Comparison of ENCODE assay signal across 11 cellular contexts in genomic region chr11:118834428-118835028, GRCh38. TPM values are rescaled to one million over a fixed set of nuclear protein-coding genes. Genes with fewer than 3 reads are reported as not detected.
A peak's percentile ranks its signal among the peaks of the same experiment; 100 is the strongest.
DNase-seq lines count a peak whose midpoint lies in the region; ATAC-seq and TF ChIP-seq lines count a peak whose summit lies in the region.
"Had no signal": no experiment of that assay in that cellular context is flagged by ENCODE, and none has a peak within 500 bp of the region (broad histone marks: within the 10 kb centered on the region; RNA-seq: fewer than 3 reads in every experiment).

No MANE protein-coding gene starts in this region.

- WGBS in mammary epithelial cell (ENCODE audit: low coverage, missing lambda C conversion rate): 58% methylated on average over 6 of the region's 6 CpGs

- H3K36me3 Mint-ChIP-seq in MCF 10A (ENCODE audit: insufficient read depth, unreplicated experiment) (peaks cover 9% of the 10 kb centered on the region), T-helper 17 cell (ENCODE audit: low read depth) (no peaks in the 10 kb centered on the region), type B pancreatic cell (no peaks in the 10 kb centered on the region)

- no peak overlapping the region for H3K9ac ChIP-seq in mammary epithelial cell (ENCODE audit: insufficient read depth, low read length)

- DNase-seq in mammary epithelial cell (no peak), MCF 10A (ENCODE audit: unreplicated experiment) (no peak), T-helper 17 cell (no peak), iris pigment epithelial cell (ENCODE audit: low read depth) (peak; percentile 66), NCI-H2081 treated with DMSO at 0.1 percent for 48 hours (lab: John Stamatoyannopoulos, UW) (no peak), type B pancreatic cell (ENCODE audit: extremely low spot score, unreplicated experiment) (no peak)
- DNase-seq: hippocampal formation had no signal

- H4K20me1 ChIP-seq in mammary epithelial cell (ENCODE audit: insufficient read depth, low read length): no peaks in the 10 kb centered on the region

- no peaks in the 10 kb centered on the region for H3K36me3 ChIP-seq in mammary epithelial cell (ENCODE audit: insufficient read depth, low read length)

- no peak overlapping the region for H3K27ac ChIP-seq in mammary epithelial cell (ENCODE audit: insufficient read depth, low read depth, low read length)

- H3K4me1 Mint-ChIP-seq in MCF 10A (ENCODE audit: insufficient read depth, unreplicated experiment) (peaks cover 7% of the 10 kb centered on the region), T-helper 17 cell (peaks cover 8% of the 10 kb centered on the region), type B pancreatic cell (ENCODE audit: unreplicated experiment) (no peaks in the 10 kb centered on the region)

- no peak overlapping the region for H3K27ac Mint-ChIP-seq in MCF 10A (ENCODE audit: low read depth, unreplicated experiment)
- H3K27ac Mint-ChIP-seq in T-helper 17 cell: peak overlapping the region; percentile 79
- H3K27ac Mint-ChIP-seq in type B pancreatic cell: no peak overlapping the region
- H3K27ac Mint-ChIP-seq: dendritic cell treated with granulocyte-macrophage colony-stimulating factor and Interleukin-4, amounts not matched to agents 40 ng/mL and 50 ng/mL, for 4 days had no signal

- no peak overlapping the region for H3K4me3 ChIP-seq in mammary epithelial cell (replicated peaks in 1 of 3; ENCODE audit: insufficient read depth in 1 of 3, low read depth in 2 of 3, low read length in 3 of 3)

- H3K27me3 ChIP-seq in mammary epithelial cell (ENCODE audit: insufficient read depth, low read length): no peaks in the 10 kb centered on the region

- CTCF ChIA-PET in mammary epithelial cell (lab: Charles Lee; ENCODE audit: low non-redundant PET): no interaction called here
- CTCF ChIA-PET in MCF 10A (lab: Yijun Ruan, JAX): interaction anchor here (0.6 kb wide), 1 partner anchor 11 kb away, joined by 5 read pairs; no protein-coding TSS in a partner anchor

- BruUV-seq in mammary epithelial cell (replicated peaks; lab: Mats Ljungman, UMichigan) (no TSS peak), MCF 10A (replicated peaks; lab: Mats Ljungman, UMichigan) (no TSS peak)

- dilution Hi-C loops in mammary epithelial cell (cut with HindIII; ENCODE audit: low sequenced_read_pairs): no loop called here

- peak overlapping the region; percentile 21 for H2AFZ ChIP-seq in mammary epithelial cell (ENCODE audit: low read depth, low read length)

- H3K4me2 ChIP-seq in mammary epithelial cell (ENCODE audit: insufficient read depth, low read depth, low read length): no peak overlapping the region

- POLR2A ChIA-PET in MCF 10A (lab: Yijun Ruan, JAX): interaction anchor here (0.6 to 2.1 kb wide), 7 partner anchors 10 to 222 kb away, joined by 3 to 10 read pairs (median 3); partner anchors contain the start of gene HYOU1

- H3K4me3 Mint-ChIP-seq in MCF 10A (ENCODE audit: unreplicated experiment): no peak overlapping the region
- H3K4me3 Mint-ChIP-seq in T-helper 17 cell: peak overlapping the region; percentile 65
- H3K4me3 Mint-ChIP-seq in type B pancreatic cell: no peak overlapping the region
- H3K4me3 Mint-ChIP-seq: dendritic cell treated with granulocyte-macrophage colony-stimulating factor and Interleukin-4, amounts not matched to agents 40 ng/mL and 50 ng/mL, for 4 days had no signal

- intact Hi-C loops in mammary epithelial cell (cut with micrococcal nuclease): no loop called here
- intact Hi-C loops in MCF 10A (cut with micrococcal nuclease): no loop called here

- H3K4me1 ChIP-seq in mammary epithelial cell (ENCODE audit: insufficient read depth, low read length): no peaks in the 10 kb centered on the region

- no peak for TF ChIP-seq CTCF in mammary epithelial cell (conservative IDR thresholded peaks at IDR 0.05 in 1 of 2, IDR thresholded peaks at IDR 0.05 in 1 of 2; ENCODE audit: extremely low read depth in 1 of 2, insufficient read depth in 1 of 2, low read depth in 1 of 2, low read length in 2 of 2)
- no peak for TF ChIP-seq CTCF in MCF 10A (IDR thresholded peaks at IDR 0.05; ENCODE audit: unreplicated experiment)
- no peak for TF ChIP-seq CTCF in type B pancreatic cell (conservative IDR thresholded peaks at IDR 0.05)

- no peaks in the 10 kb centered on the region for H3K9me3 ChIP-seq in mammary epithelial cell (replicated peaks; ENCODE audit: insufficient read depth, low read length)
- H3K9me3 ChIP-seq in T-helper 17 cell (ENCODE audit: control insufficient read depth, low read length, poor library complexity, severe bottlenecking): no peaks in the 10 kb centered on the region

- H3K9me3 Mint-ChIP-seq in MCF 10A (ENCODE audit: unreplicated experiment) (no peaks in the 10 kb centered on the region), type B pancreatic cell (no peaks in the 10 kb centered on the region)
- H3K9me3 Mint-ChIP-seq: dendritic cell treated with granulocyte-macrophage colony-stimulating factor and Interleukin-4, amounts not matched to agents 40 ng/mL and 50 ng/mL, for 4 days had no signal

- H3K27me3 Mint-ChIP-seq in MCF 10A (ENCODE audit: insufficient read depth, unreplicated experiment) (no peaks in the 10 kb centered on the region), T-helper 17 cell (no peaks in the 10 kb centered on the region), type B pancreatic cell (no peaks in the 10 kb centered on the region)
- H3K27me3 Mint-ChIP-seq: dendritic cell treated with granulocyte-macrophage colony-stimulating factor and Interleukin-4, amounts not matched to agents 40 ng/mL and 50 ng/mL, for 4 days had no signal

- in situ Hi-C loops in mammary epithelial cell (cut with MboI; ENCODE audit: low sequenced_read_pairs in 2 of 2): no loop called here

- H3K79me2 ChIP-seq in mammary epithelial cell (ENCODE audit: insufficient read depth, low read length): no peaks in the 10 kb centered on the region

- ATAC-seq in T-helper 17 cell (peak; percentile 30), esophagus mucosa (no peak), GM21381 (IDR thresholded peaks at IDR 0.05; ENCODE audit: unreplicated experiment) (no peak)

RNA-seq across cellular contexts. Expression of gene DDX6, which starts 43.6 kb away (rescaled TPM):
- total RNA-seq in mammary epithelial cell: 100 to 1,000 TPM in 1 of 2 donors, 10 to 100 TPM in 1; 96.8 to 162 TPM
- polyA plus RNA-seq in mammary epithelial cell: 33.5 TPM
- polyA minus RNA-seq in mammary epithelial cell: 110 TPM
- 111 and 143 TPM in 2 replicates for total RNA-seq in MCF 10A (2022)
- total RNA-seq in T-helper 17 cell: 100 to 1,000 TPM; 218 to 290 TPM
- total RNA-seq in esophagus mucosa: 65.8 TPM
- total RNA-seq in type B pancreatic cell (ENCODE audit: low replicate concordance): 146 and 183 TPM in 2 replicates

RNA-seq across cellular contexts. Expression of gene CXCR5, which starts 49.2 kb away (rescaled TPM):
- not detected for total RNA-seq in mammary epithelial cell
- polyA plus RNA-seq in mammary epithelial cell: not detected
- polyA minus RNA-seq in mammary epithelial cell: not detected
- total RNA-seq in MCF 10A (2022): not detected in 2 replicates
- total RNA-seq in T-helper 17 cell: 10 to 100 TPM; 11.1 to 15.0 TPM
- total RNA-seq in esophagus mucosa: 0.20 TPM
- total RNA-seq in type B pancreatic cell (ENCODE audit: low replicate concordance): not detected in 2 replicates
- polyA plus RNA-seq: BJ had no signal

Comparison
In these comparisons a context has a peak if more than half of its experiments do, and no peak if none do; other contexts are left out.
1. RNA of gene CXCR5, which starts 49.2 kb away (total RNA-seq): 11.1 to 15.0 TPM in T-helper 17 cell; 0.20 TPM in esophagus mucosa (single experiment), not detected in mammary epithelial cell, not detected in MCF 10A and not detected in type B pancreatic cell; every median in the first group is over 10 times any median in the second.